8 cellular contexts compared by ENCODE assay signal in genomic region chr15:22360696-22361095, GRCh38.
A peak's percentile ranks its signal among the peaks of the same experiment; 100 is the strongest.
DNase-seq lines count a peak whose midpoint lies in the region; ATAC-seq, FAIRE-seq and TF ChIP-seq lines count a peak whose summit lies in the region.
"Not testable (repeated sequence)": the region's sequence is repeated elsewhere in the genome, so short reads cannot be mapped to it uniquely, and the experiment has no call there.

No MANE protein-coding gene starts in this region.

- POLR2A ChIA-PET in CD4-positive, alpha-beta T cell (lab: Charles Lee); activated CD4-positive, alpha-beta T cell treated with anti-CD3 and anti-CD28 coated beads for 36 hours (lab: Charles Lee): not testable (repeated sequence)

- H3K9me3 ChIP-seq in CD4-positive, alpha-beta T cell (ENCODE audit: control insufficient read depth, low read length); kidney (ENCODE audit: control insufficient read depth in 1 of 2, low read length in 2 of 2): not testable (repeated sequence)

- intact Hi-C loops in CD4-positive, alpha-beta T cell (cut with DNase I, micrococcal nuclease); activated CD4-positive, alpha-beta T cell treated with anti-CD3 and anti-CD28 coated beads for 36 hours (cut with DNase I, micrococcal nuclease); kidney (cut with DNase I): not testable (repeated sequence)

- H3K4me3 Mint-ChIP-seq in CD4-positive, alpha-beta T cell; activated CD4-positive, alpha-beta T cell treated with anti-CD3 and anti-CD28 coated beads for 36 hours; activated T-cell treated with anti-CD3 and anti-CD28 coated beads, Interleukin-2, amount 50 U/mL, for 4 hours; chondrocyte (ENCODE audit: unreplicated experiment); osteocyte (ENCODE audit: unreplicated experiment); stimulated activated naive B cell treated with anti-CD40 and anti-IgM and Interleukin-4, amounts not matched to agents 10 μg/mL and 1 μg/mL and 100 μg/mL, for 72 hours: not testable (repeated sequence)

- ATAC-seq in CD4-positive, alpha-beta T cell (ENCODE audit: poor library complexity): peak; percentile 54
- ATAC-seq in GM18867 (IDR thresholded peaks at IDR 0.05; ENCODE audit: unreplicated experiment): peak; percentile 43
- peak; percentile 35 for ATAC-seq in activated CD4-positive, alpha-beta T cell treated with anti-CD3 and anti-CD28 coated beads for 36 hours
- ATAC-seq in activated T-cell treated with anti-CD3 and anti-CD28 coated beads, Interleukin-2, amount 50 U/mL, for 4 hours: peak; percentile 29 to 50
- ATAC-seq in stimulated activated naive B cell treated with anti-CD40 and anti-IgM and Interleukin-4, amounts not matched to agents 10 μg/mL and 1 μg/mL and 100 μg/mL, for 72 hours (replicated peaks): peak; percentile 10 to 31

- not testable (repeated sequence) for FAIRE-seq in kidney (lab: Jason Lieb, UNC)

- not testable (repeated sequence) for H3K4me3 ChIP-seq in kidney (ENCODE audit: low read length in 2 of 2)

- H3K9ac ChIP-seq in kidney (ENCODE audit: low read length in 2 of 2): not testable (repeated sequence)

- H3K27me3 Mint-ChIP-seq in CD4-positive, alpha-beta T cell; activated CD4-positive, alpha-beta T cell treated with anti-CD3 and anti-CD28 coated beads for 36 hours; activated T-cell treated with anti-CD3 and anti-CD28 coated beads, Interleukin-2, amount 50 U/mL, for 4 hours (ENCODE audit: low read depth); chondrocyte (ENCODE audit: low read depth); osteocyte (ENCODE audit: unreplicated experiment); stimulated activated naive B cell treated with anti-CD40 and anti-IgM and Interleukin-4, amounts not matched to agents 10 μg/mL and 1 μg/mL and 100 μg/mL, for 72 hours: not testable (repeated sequence)

- H3K36me3 ChIP-seq in kidney (ENCODE audit: control insufficient read depth in 1 of 2, insufficient read depth in 2 of 2, low read length in 2 of 2): not testable (repeated sequence)

- H3K9me3 Mint-ChIP-seq in CD4-positive, alpha-beta T cell; activated CD4-positive, alpha-beta T cell treated with anti-CD3 and anti-CD28 coated beads for 36 hours (ENCODE audit: low read depth); activated T-cell treated with anti-CD3 and anti-CD28 coated beads, Interleukin-2, amount 50 U/mL, for 4 hours; chondrocyte (ENCODE audit: low read depth); osteocyte (ENCODE audit: unreplicated experiment); stimulated activated naive B cell treated with anti-CD40 and anti-IgM and Interleukin-4, amounts not matched to agents 10 μg/mL and 1 μg/mL and 100 μg/mL, for 72 hours: not testable (repeated sequence)

- DNase-seq in CD4-positive, alpha-beta T cell; activated CD4-positive, alpha-beta T cell treated with anti-CD3 and anti-CD28 coated beads for 36 hours; activated T-cell treated with anti-CD3 and anti-CD28 coated beads, Interleukin-2, amount 50 U/mL, for 4 hours; stimulated activated naive B cell treated with anti-CD40 and anti-IgM and Interleukin-4, amounts not matched to agents 10 μg/mL and 1 μg/mL and 100 μg/mL, for 72 hours: not testable (repeated sequence)
- DNase-seq in chondrocyte (ENCODE audit: low spot score) (peak; percentile 30), kidney (peak; percentile 14), osteocyte (ENCODE audit: extremely low spot score, unreplicated experiment) (peak; percentile 64)

- not testable (repeated sequence) for H3K4me1 Mint-ChIP-seq in CD4-positive, alpha-beta T cell (ENCODE audit: low read depth); activated CD4-positive, alpha-beta T cell treated with anti-CD3 and anti-CD28 coated beads for 36 hours; activated T-cell treated with anti-CD3 and anti-CD28 coated beads, Interleukin-2, amount 50 U/mL, for 4 hours (ENCODE audit: low read depth); chondrocyte (ENCODE audit: low read depth); osteocyte (ENCODE audit: unreplicated experiment); stimulated activated naive B cell treated with anti-CD40 and anti-IgM and Interleukin-4, amounts not matched to agents 10 μg/mL and 1 μg/mL and 100 μg/mL, for 72 hours

- H3K27me3 ChIP-seq in CD4-positive, alpha-beta T cell (ENCODE audit: control insufficient read depth, insufficient read depth, low read length): not testable (repeated sequence)

- H3K4me1 ChIP-seq in kidney (ENCODE audit: control insufficient read depth in 1 of 2, insufficient read depth in 1 of 2, low read depth in 1 of 2, low read length in 2 of 2): not testable (repeated sequence)

- CTCF ChIA-PET in CD4-positive, alpha-beta T cell (lab: Charles Lee); activated CD4-positive, alpha-beta T cell treated with anti-CD3 and anti-CD28 coated beads for 36 hours (lab: Charles Lee): not testable (repeated sequence)

- H3K27ac ChIP-seq in CD4-positive, alpha-beta T cell (ENCODE audit: low read depth, low read length); kidney (ENCODE audit: low read depth in 2 of 2, low read length in 2 of 2): not testable (repeated sequence)

- H3K27ac Mint-ChIP-seq in CD4-positive, alpha-beta T cell; activated CD4-positive, alpha-beta T cell treated with anti-CD3 and anti-CD28 coated beads for 36 hours; chondrocyte (ENCODE audit: unreplicated experiment); osteocyte (ENCODE audit: unreplicated experiment); stimulated activated naive B cell treated with anti-CD40 and anti-IgM and Interleukin-4, amounts not matched to agents 10 μg/mL and 1 μg/mL and 100 μg/mL, for 72 hours: not testable (repeated sequence)

- not testable (repeated sequence) for H3K36me3 Mint-ChIP-seq in CD4-positive, alpha-beta T cell (ENCODE audit: low read depth); activated CD4-positive, alpha-beta T cell treated with anti-CD3 and anti-CD28 coated beads for 36 hours (ENCODE audit: low read depth); activated T-cell treated with anti-CD3 and anti-CD28 coated beads, Interleukin-2, amount 50 U/mL, for 4 hours (ENCODE audit: insufficient read depth); chondrocyte (ENCODE audit: low read depth); osteocyte (ENCODE audit: unreplicated experiment); stimulated activated naive B cell treated with anti-CD40 and anti-IgM and Interleukin-4, amounts not matched to agents 10 μg/mL and 1 μg/mL and 100 μg/mL, for 72 hours

- TF ChIP-seq CTCF in CD4-positive, alpha-beta T cell (IDR thresholded peaks at IDR 0.05); chondrocyte (IDR thresholded peaks at IDR 0.05); kidney (IDR thresholded peaks at IDR 0.05; ENCODE audit: borderline replicate concordance, extremely low read depth, insufficient read depth); osteocyte (IDR thresholded peaks at IDR 0.05): not testable (repeated sequence)
